2 cellular contexts compared by ENCODE assay signal in the genomic region with DNA sequence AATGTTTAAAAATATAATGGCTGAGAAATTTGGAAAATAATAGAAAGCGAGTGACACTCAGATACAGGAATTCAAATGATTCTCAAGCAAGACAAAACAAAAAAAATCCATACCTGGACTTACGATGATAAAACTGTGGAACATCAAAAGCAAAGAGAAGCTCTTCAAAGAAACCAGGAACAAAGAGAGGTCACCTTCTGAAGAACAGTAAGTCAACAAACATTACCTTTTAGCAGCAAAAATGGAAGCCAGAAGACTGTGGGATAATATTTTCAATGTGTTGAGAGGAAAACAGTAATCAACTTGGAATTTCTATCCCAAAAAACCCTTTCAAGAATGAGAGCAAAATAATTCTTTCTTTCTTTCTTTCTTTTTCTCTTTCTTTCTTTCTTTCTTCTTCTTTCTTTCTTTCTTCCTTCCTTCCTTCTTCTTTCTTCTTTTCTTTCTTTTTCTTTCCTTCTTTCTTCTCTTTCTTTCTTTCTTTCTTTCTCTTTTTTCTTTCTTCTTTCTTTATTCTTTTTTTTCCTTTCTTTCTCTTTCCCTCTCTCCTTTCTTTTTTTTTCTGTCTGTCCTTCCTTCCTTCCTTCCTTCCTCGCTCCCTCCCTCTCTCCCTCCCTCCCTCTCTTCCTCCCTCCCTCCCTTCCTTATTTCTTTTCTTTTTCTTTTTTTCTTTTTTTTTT.
A peak's percentile ranks its signal among the peaks of the same experiment; 100 is the strongest.
TF ChIP-seq lines count a peak whose summit lies in the region.

No MANE protein-coding gene starts in this region.

TF ChIP-seq in SK-N-SH treated with all-trans-retinoic acid at 6 μM for 48 hours, 23 proteins besides CTCF, POLR2A, EP300 and RAD21 (continued from another document):
- TF ChIP-seq ZFP3 (CRISPR knock-in tag; IDR thresholded peaks at IDR 0.05): no peak
- no peak for TF ChIP-seq ZFP30 (CRISPR knock-in tag; IDR thresholded peaks at IDR 0.05)
- no peak for TF ChIP-seq ZNF8 (CRISPR knock-in tag; IDR thresholded peaks at IDR 0.05)
- TF ChIP-seq, protein P1, sequence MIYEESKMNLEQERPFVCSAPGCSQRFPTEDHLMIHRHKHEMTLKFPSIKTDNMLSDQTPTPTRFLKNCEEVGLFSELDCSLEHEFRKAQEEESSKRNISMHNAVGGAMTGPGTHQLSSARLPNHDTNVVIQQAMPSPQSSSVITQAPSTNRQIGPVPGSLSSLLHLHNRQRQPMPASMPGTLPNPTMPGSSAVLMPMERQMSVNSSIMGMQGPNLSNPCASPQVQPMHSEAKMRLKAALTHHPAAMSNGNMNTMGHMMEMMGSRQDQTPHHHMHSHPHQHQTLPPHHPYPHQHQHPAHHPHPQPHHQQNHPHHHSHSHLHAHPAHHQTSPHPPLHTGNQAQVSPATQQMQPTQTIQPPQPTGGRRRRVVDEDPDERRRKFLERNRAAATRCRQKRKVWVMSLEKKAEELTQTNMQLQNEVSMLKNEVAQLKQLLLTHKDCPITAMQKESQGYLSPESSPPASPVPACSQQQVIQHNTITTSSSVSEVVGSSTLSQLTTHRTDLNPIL (CRISPR knock-in tag; IDR thresholded peaks at IDR 0.05; ENCODE audit: low read depth): no peak
- no peak for TF ChIP-seq ZNF70 (CRISPR knock-in tag; IDR thresholded peaks at IDR 0.05)
- no peak for TF ChIP-seq TCF4 (CRISPR knock-in tag; IDR thresholded peaks at IDR 0.05; ENCODE audit: borderline replicate concordance)
- TF ChIP-seq BACH2 (CRISPR knock-in tag; IDR thresholded peaks at IDR 0.05; ENCODE audit: borderline replicate concordance): no peak
TF ChIP-seq in SK-N-SH treated with all-trans-retinoic acid at 6 μM for 48 hours: peak in this region for 0.

TF ChIP-seq in K562, 482 proteins besides CTCF, POLR2A, EP300 and RAD21 (continued from another document):
- TF ChIP-seq, protein P2, sequence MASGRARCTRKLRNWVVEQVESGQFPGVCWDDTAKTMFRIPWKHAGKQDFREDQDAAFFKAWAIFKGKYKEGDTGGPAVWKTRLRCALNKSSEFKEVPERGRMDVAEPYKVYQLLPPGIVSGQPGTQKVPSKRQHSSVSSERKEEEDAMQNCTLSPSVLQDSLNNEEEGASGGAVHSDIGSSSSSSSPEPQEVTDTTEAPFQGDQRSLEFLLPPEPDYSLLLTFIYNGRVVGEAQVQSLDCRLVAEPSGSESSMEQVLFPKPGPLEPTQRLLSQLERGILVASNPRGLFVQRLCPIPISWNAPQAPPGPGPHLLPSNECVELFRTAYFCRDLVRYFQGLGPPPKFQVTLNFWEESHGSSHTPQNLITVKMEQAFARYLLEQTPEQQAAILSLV (tag; IDR thresholded peaks at IDR 0.05): no peak
- TF ChIP-seq, protein P3, sequence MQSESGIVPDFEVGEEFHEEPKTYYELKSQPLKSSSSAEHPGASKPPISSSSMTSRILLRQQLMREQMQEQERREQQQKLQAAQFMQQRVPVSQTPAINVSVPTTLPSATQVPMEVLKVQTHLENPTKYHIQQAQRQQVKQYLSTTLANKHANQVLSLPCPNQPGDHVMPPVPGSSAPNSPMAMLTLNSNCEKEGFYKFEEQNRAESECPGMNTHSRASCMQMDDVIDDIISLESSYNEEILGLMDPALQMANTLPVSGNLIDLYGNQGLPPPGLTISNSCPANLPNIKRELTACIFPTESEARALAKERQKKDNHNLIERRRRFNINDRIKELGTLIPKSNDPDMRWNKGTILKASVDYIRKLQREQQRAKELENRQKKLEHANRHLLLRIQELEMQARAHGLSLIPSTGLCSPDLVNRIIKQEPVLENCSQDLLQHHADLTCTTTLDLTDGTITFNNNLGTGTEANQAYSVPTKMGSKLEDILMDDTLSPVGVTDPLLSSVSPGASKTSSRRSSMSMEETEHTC (IDR thresholded peaks at IDR 0.05): no peak
- TF ChIP-seq U2AF2 (optimal IDR thresholded peaks at IDR 0.05; ENCODE audit: low read depth, low read length): peak; percentile 51
- TF ChIP-seq, protein P4, sequence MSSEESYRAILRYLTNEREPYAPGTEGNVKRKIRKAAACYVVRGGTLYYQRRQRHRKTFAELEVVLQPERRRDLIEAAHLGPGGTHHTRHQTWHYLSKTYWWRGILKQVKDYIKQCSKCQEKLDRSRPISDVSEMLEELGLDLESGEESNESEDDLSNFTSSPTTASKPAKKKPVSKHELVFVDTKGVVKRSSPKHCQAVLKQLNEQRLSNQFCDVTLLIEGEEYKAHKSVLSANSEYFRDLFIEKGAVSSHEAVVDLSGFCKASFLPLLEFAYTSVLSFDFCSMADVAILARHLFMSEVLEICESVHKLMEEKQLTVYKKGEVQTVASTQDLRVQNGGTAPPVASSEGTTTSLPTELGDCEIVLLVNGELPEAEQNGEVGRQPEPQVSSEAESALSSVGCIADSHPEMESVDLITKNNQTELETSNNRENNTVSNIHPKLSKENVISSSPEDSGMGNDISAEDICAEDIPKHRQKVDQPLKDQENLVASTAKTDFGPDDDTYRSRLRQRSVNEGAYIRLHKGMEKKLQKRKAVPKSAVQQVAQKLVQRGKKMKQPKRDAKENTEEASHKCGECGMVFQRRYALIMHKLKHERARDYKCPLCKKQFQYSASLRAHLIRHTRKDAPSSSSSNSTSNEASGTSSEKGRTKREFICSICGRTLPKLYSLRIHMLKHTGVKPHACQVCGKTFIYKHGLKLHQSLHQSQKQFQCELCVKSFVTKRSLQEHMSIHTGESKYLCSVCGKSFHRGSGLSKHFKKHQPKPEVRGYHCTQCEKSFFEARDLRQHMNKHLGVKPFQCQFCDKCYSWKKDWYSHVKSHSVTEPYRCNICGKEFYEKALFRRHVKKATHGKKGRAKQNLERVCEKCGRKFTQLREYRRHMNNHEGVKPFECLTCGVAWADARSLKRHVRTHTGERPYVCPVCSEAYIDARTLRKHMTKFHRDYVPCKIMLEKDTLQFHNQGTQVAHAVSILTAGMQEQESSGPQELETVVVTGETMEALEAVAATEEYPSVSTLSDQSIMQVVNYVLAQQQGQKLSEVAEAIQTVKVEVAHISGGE (CRISPR knock-in tag; IDR thresholded peaks at IDR 0.05): no peak
- peak; percentile 68 for TF ChIP-seq U2AF1 (optimal IDR thresholded peaks at IDR 0.05; ENCODE audit: low read depth, low read length)
- peak; percentile 57; the same call in 1 of the 2 replicates for TF ChIP-seq MTA1 (IDR thresholded peaks at IDR 0.05; ENCODE audit: borderline replicate concordance)
- TF ChIP-seq, protein P5, sequence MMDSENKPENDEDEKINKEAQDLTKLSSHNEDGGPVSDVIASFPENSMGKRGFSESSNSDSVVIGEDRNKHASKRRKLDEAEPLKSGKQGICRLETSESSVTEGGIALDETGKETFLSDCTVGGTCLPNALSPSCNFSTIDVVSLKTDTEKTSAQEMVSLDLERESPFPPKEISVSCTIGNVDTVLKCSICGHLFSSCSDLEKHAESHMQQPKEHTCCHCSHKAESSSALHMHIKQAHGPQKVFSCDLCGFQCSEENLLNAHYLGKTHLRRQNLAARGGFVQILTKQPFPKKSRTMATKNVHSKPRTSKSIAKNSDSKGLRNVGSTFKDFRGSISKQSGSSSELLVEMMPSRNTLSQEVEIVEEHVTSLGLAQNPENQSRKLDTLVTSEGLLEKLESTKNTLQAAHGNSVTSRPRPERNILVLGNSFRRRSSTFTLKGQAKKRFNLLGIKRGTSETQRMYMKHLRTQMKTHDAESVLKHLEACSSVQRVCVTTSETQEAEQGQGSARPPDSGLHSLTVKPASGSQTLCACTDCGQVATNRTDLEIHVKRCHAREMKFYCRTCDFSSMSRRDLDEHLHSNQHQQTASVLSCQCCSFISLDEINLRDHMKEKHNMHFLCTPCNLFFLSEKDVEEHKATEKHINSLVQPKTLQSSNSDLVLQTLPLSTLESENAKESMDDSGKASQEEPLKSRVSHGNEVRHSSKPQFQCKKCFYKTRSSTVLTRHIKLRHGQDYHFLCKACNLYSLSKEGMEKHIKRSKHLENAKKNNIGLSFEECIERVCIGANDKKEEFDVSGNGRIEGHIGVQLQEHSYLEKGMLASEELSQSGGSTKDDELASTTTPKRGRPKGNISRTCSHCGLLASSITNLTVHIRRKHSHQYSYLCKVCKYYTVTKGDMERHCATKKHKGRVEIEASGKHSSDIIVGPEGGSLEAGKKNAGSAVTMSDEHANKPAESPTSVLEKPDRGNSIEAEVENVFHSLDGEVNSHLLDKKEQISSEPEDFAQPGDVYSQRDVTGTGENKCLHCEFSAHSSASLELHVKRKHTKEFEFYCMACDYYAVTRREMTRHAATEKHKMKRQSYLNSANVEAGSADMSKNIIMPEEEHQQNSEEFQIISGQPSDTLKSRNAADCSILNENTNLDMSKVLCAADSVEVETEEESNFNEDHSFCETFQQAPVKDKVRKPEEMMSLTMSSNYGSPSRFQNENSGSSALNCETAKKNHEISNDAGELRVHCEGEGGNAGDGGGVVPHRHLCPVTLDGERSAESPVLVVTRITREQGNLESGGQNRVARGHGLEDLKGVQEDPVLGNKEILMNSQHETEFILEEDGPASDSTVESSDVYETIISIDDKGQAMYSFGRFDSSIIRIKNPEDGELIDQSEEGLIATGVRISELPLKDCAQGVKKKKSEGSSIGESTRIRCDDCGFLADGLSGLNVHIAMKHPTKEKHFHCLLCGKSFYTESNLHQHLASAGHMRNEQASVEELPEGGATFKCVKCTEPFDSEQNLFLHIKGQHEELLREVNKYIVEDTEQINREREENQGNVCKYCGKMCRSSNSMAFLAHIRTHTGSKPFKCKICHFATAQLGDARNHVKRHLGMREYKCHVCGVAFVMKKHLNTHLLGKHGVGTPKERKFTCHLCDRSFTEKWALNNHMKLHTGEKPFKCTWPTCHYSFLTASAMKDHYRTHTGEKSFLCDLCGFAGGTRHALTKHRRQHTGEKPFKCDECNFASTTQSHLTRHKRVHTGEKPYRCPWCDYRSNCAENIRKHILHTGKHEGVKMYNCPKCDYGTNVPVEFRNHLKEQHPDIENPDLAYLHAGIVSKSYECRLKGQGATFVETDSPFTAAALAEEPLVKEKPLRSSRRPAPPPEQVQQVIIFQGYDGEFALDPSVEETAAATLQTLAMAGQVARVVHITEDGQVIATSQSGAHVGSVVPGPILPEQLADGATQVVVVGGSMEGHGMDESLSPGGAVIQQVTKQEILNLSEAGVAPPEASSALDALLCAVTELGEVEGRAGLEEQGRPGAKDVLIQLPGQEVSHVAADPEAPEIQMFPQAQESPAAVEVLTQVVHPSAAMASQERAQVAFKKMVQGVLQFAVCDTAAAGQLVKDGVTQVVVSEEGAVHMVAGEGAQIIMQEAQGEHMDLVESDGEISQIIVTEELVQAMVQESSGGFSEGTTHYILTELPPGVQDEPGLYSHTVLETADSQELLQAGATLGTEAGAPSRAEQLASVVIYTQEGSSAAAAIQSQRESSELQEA (IDR thresholded peaks at IDR 0.05; ENCODE audit: low read depth): 0 out of 2 replicates have a peak, but pooled peaks have one; percentile 11
